12 cellular contexts compared by ENCODE assay signal in the genomic region with DNA sequence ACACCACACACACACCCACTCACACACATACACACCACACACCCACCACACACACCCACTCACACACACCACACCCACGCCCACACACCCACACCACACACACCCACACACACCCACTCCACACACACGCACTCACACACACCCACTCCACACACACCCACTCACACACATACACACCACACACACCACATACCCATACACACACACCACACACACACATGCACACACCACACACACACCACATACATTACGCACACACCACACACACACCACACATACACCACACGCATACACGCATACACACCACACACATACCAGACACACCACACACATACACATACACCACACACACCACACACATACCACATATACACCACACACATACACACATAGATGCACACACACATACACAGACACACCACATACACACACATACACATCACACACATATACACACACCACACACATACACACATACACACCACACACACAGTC.
"Had no signal": no experiment of that assay in that cellular context is flagged by ENCODE, and none has a peak within 500 bp of the region (broad histone marks: within the 10 kb centered on the region; RNA-seq: fewer than 3 reads in every experiment).

No MANE protein-coding gene starts in this region.

- H3K27ac Mint-ChIP-seq: activated CD4-positive, alpha-beta T cell treated with anti-CD3 and anti-CD28 coated beads, Interleukin-2, amount 10 ng/mL, durations not matched to agents 7 days and 5 days; activated CD8-positive, alpha-beta T cell treated with anti-CD3 and anti-CD28 coated beads, Interleukin-2, amount 10 ng/mL, durations not matched to agents 7 days and 5 days; activated naive CD4-positive, alpha-beta T cell treated with anti-CD3 and anti-CD28 coated beads, Interleukin-2, amount 10 ng/mL, durations not matched to agents 7 days and 5 days; activated naive CD8-positive, alpha-beta T cell treated with anti-CD3 and anti-CD28 coated beads, Interleukin-2, amount 50 U/mL, for 24 hours; immature natural killer cell; naive thymus-derived CD8-positive, alpha-beta T cell had no signal

- H3K4me3 ChIP-seq: uterus had no signal

- H3K4me3 Mint-ChIP-seq: activated CD4-positive, alpha-beta T cell treated with anti-CD3 and anti-CD28 coated beads, Interleukin-2, amount 10 ng/mL, durations not matched to agents 7 days and 5 days; activated CD8-positive, alpha-beta T cell treated with anti-CD3 and anti-CD28 coated beads, Interleukin-2, amount 10 ng/mL, durations not matched to agents 7 days and 5 days; activated naive CD4-positive, alpha-beta T cell treated with anti-CD3 and anti-CD28 coated beads, Interleukin-2, amount 10 ng/mL, durations not matched to agents 7 days and 5 days; activated naive CD8-positive, alpha-beta T cell treated with anti-CD3 and anti-CD28 coated beads, Interleukin-2, amount 50 U/mL, for 24 hours; immature natural killer cell; naive thymus-derived CD8-positive, alpha-beta T cell had no signal

- H3K9me3 Mint-ChIP-seq: activated CD4-positive, alpha-beta T cell treated with anti-CD3 and anti-CD28 coated beads, Interleukin-2, amount 10 ng/mL, durations not matched to agents 7 days and 5 days; activated naive CD4-positive, alpha-beta T cell treated with anti-CD3 and anti-CD28 coated beads, Interleukin-2, amount 10 ng/mL, durations not matched to agents 7 days and 5 days; activated naive CD8-positive, alpha-beta T cell treated with anti-CD3 and anti-CD28 coated beads, Interleukin-2, amount 50 U/mL, for 24 hours; immature natural killer cell; naive thymus-derived CD8-positive, alpha-beta T cell had no signal

- DNase-seq: activated CD4-positive, alpha-beta T cell treated with anti-CD3 and anti-CD28 coated beads, Interleukin-2, amount 10 ng/mL, durations not matched to agents 7 days and 5 days; activated CD8-positive, alpha-beta T cell treated with anti-CD3 and anti-CD28 coated beads, Interleukin-2, amount 10 ng/mL, durations not matched to agents 7 days and 5 days; activated effector memory CD4-positive, alpha-beta T cell treated with Interleukin-2 at 50 U/mL for 16 hours; activated naive CD4-positive, alpha-beta T cell treated with anti-CD3 and anti-CD28 coated beads, Interleukin-2, amount 10 ng/mL, durations not matched to agents 7 days and 5 days; activated naive CD8-positive, alpha-beta T cell treated with anti-CD3 and anti-CD28 coated beads, Interleukin-2, amount 50 U/mL, for 24 hours; activated T-cell treated with anti-CD3 and anti-CD28 coated beads, Interleukin-2, amount 50 U/mL, for 48 hours; aorta; cortex of kidney; immature natural killer cell; naive thymus-derived CD8-positive, alpha-beta T cell; T-helper 1 cell had no signal

- H3K36me3 Mint-ChIP-seq: activated naive CD4-positive, alpha-beta T cell treated with anti-CD3 and anti-CD28 coated beads, Interleukin-2, amount 10 ng/mL, durations not matched to agents 7 days and 5 days; immature natural killer cell; naive thymus-derived CD8-positive, alpha-beta T cell had no signal

- H3K9me3 ChIP-seq: uterus had no signal

- H3K36me3 ChIP-seq: uterus had no signal

- H3K4me1 Mint-ChIP-seq: activated CD4-positive, alpha-beta T cell treated with anti-CD3 and anti-CD28 coated beads, Interleukin-2, amount 10 ng/mL, durations not matched to agents 7 days and 5 days; activated naive CD4-positive, alpha-beta T cell treated with anti-CD3 and anti-CD28 coated beads, Interleukin-2, amount 10 ng/mL, durations not matched to agents 7 days and 5 days; immature natural killer cell; naive thymus-derived CD8-positive, alpha-beta T cell had no signal

- H3K27me3 ChIP-seq: uterus had no signal
